ENCODE assay signal across 17 cellular contexts in the genomic region with DNA sequence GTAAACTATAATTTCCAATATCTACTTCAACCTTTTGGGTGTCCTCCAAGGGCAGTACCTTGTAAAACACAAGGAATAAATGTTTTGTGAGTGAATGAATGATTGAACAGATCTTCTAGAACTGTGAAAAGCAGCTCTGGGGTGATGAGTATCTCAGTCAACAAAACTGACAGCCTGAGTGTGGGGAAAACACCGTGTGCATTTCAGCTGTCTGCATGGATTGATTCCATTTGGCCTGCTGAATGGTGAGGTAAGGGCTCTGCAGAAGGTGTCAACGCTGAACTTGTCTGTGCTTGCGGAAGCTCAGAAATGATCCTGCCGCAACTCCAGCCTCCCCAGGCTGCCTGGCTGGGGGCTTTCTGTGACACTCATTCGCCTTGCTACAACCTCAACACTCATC. TPM values are rescaled to one million over a fixed set of nuclear protein-coding genes. Genes with fewer than 3 reads are reported as not detected.
"Had no signal": no experiment of that assay in that cellular context is flagged by ENCODE, and none has a peak within 500 bp of the region (broad histone marks: within the 10 kb centered on the region; RNA-seq: fewer than 3 reads in every experiment).

No MANE protein-coding gene starts in this region.

- H3K4me1 ChIP-seq: uterus had no signal

- ATAC-seq: left colon; stimulated activated naive CD8-positive, alpha-beta T cell treated with anti-CD3 and anti-CD28 coated beads, Interleukin-15, amount 100 ng/mL, for 72 hours had no signal

- H3K9me3 ChIP-seq: right atrium auricular region, suprapubic skin, transverse colon, uterus had no signal

- H3K27ac ChIP-seq: right atrium auricular region, suprapubic skin, transverse colon, uterus, WERI-Rb-1 had no signal

- H3K36me3 ChIP-seq: right atrium auricular region, suprapubic skin, transverse colon, uterus, WERI-Rb-1 had no signal

- H3K4me3 ChIP-seq: right atrium auricular region, skin epidermis, suprapubic skin, transverse colon, uterus had no signal

- H3K27me3 ChIP-seq: right atrium auricular region, suprapubic skin, transverse colon, uterus had no signal

- DNase-seq: activated CD4-positive, alpha-beta T cell treated with anti-CD3 and anti-CD28 coated beads for 1 hour; activated CD4-positive, alpha-beta T cell treated with anti-CD3 and anti-CD28 coated beads, Interleukin-2, amount 50 U/mL, for 4 hours; activated gamma-delta T cell; effector CD8-positive, alpha-beta T cell; glutamatergic neuron; hippocampal formation; left colon; midbrain; nephron progenitor cell; occipital lobe; stimulated activated naive CD8-positive, alpha-beta T cell treated with anti-CD3 and anti-CD28 coated beads, Interleukin-15, amount 100 ng/mL, for 72 hours; transverse colon; uterus; WERI-Rb-1 had no signal

RNA-seq across cellular contexts. Expression of gene AGMAT, which starts 7.4 kb away (rescaled TPM):
- total RNA-seq: right atrium auricular region had no signal
